Comparison of ENCODE assay signal across 1 cellular context in the genomic region with DNA sequence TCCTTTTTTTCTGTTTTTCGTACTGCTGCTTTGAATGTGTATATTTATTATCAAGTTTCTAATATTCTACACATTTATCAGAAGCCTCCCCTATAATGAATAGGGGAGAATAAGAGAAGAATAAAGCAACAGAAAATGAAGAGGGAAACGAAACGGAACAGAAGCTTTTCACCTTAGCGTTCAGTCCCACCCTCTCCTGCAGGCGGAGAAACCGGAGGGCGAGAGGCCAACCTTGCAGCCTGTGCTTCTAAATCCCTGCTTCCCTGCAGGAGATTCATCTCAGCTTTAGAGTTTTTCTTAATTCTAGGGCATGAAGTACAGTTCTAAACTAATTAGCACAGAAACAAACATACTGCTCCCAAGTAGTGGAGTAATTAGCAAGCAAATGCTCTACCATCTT.
TF ChIP-seq lines count a peak whose summit lies in the region.

No MANE protein-coding gene starts in this region.

TF ChIP-seq in SK-N-SH treated with all-trans-retinoic acid at 6 μM for 48 hours, 23 proteins besides CTCF, POLR2A, EP300 and RAD21 (continued from another document):
- TF ChIP-seq CSRNP3 (CRISPR knock-in tag; IDR thresholded peaks at IDR 0.05) (no peak), SNAI2 (CRISPR knock-in tag; IDR thresholded peaks at IDR 0.05) (no peak), OSR1 (CRISPR knock-in tag; IDR thresholded peaks at IDR 0.05) (no peak), BACH2 (CRISPR knock-in tag; IDR thresholded peaks at IDR 0.05; ENCODE audit: borderline replicate concordance) (no peak), CSDC2 (CRISPR knock-in tag; IDR thresholded peaks at IDR 0.05) (no peak), ZFP3 (CRISPR knock-in tag; IDR thresholded peaks at IDR 0.05) (no peak)
